ENCODE assay signal across 19 cellular contexts in genomic region chr5:157479166-157479565, GRCh38. TPM values are rescaled to one million over a fixed set of nuclear protein-coding genes. Genes with fewer than 3 reads are reported as not detected.
DNase-seq lines count a peak whose midpoint lies in the region; ATAC-seq, FAIRE-seq and TF ChIP-seq lines count a peak whose summit lies in the region.
"Had no signal": no experiment of that assay in that cellular context is flagged by ENCODE, and none has a peak within 500 bp of the region (broad histone marks: within the 10 kb centered on the region; RNA-seq: fewer than 3 reads in every experiment).

No MANE protein-coding gene starts in this region.

- H3K27ac ChIP-seq in H1 (ENCODE audit: low read depth, low read length) (no peak overlapping the region), muscle layer of colon (ENCODE audit: low read depth, low read length) (peak overlapping the region; percentile 75), gastrocnemius medialis (no peak overlapping the region)
- H3K27ac ChIP-seq: C4-2B, HL-60 had no signal

- no peaks in the 10 kb centered on the region for H3K79me2 ChIP-seq in H1 (ENCODE audit: control insufficient read depth in 1 of 2, insufficient read depth in 2 of 2, low read length in 2 of 2)

- H3K56ac ChIP-seq in H1 (replicated peaks; ENCODE audit: insufficient read length, low read depth, low read length), result no peak overlapping the region

- H3K4me1 ChIP-seq in H1 (replicated peaks in 1 of 4; ENCODE audit: control insufficient read depth in 3 of 4, insufficient read depth in 4 of 4, low read length in 3 of 4) (peaks cover 0 to 2% (median 0%) of the 10 kb centered on the region in 4 experiments; a peak in 3 of 7 replicates), muscle layer of colon (ENCODE audit: insufficient read depth, low read length) (peaks cover 57% of the 10 kb centered on the region), gastrocnemius medialis (peaks cover 0 to 2% of the 10 kb centered on the region in 2 donors)

- H2AK5ac ChIP-seq in H1 (ENCODE audit: low read depth, low read length), result no peak overlapping the region

- no peak overlapping the region for H4K8ac ChIP-seq in H1 (ENCODE audit: extremely low read depth, insufficient read depth, low read length)

- TF ChIP-seq CTCF in H1 (IDR thresholded peaks at IDR 0.05; ENCODE audit: control extremely low read depth in 1 of 3, insufficient read depth in 1 of 3, low read depth in 1 of 3, low read length in 3 of 3) (no peak), gastrocnemius medialis (IDR thresholded peaks at IDR 0.05 in 4 of 5, conservative IDR thresholded peaks at IDR 0.05 in 1 of 5) (no peak)

- H3K4me3 ChIP-seq in H1 (ENCODE audit: extremely low read depth in 1 of 4, insufficient read depth in 2 of 4, low read depth in 3 of 4, low read length in 4 of 4) (no peak overlapping the region), muscle layer of colon (ENCODE audit: low read depth in 1 of 2, low read length in 2 of 2) (no peak overlapping the region), gastrocnemius medialis (no peak overlapping the region)

- H2AFZ ChIP-seq in H1 (ENCODE audit: low read length), result no peak overlapping the region

- H3K36me3 ChIP-seq in H1 (ENCODE audit: control insufficient read depth in 2 of 4, insufficient read depth in 4 of 4, low read length in 3 of 4) (no peaks in the 10 kb centered on the region), muscle layer of colon (ENCODE audit: insufficient read depth, low read length) (peaks cover 22% of the 10 kb centered on the region), gastrocnemius medialis (peaks cover 0 to 4% of the 10 kb centered on the region in 2 donors)

- 0 out of 2 replicates have a peak overlapping the region, but pooled peaks have one; percentile 34 for H3K18ac ChIP-seq in H1 (ENCODE audit: extremely low read depth, low read length)

- H3K23me2 ChIP-seq in H1 (ENCODE audit: low read depth, low read length), result no peaks in the 10 kb centered on the region

- H3K14ac ChIP-seq in H1 (ENCODE audit: insufficient read length), result no peak overlapping the region

- no peak for TF ChIP-seq EP300 in H1 (IDR thresholded peaks at IDR 0.05; ENCODE audit: borderline replicate concordance in 1 of 2, low read depth in 2 of 2, low read length in 2 of 2)

- no peak overlapping the region for H2BK20ac ChIP-seq in H1 (ENCODE audit: low read length)

- intact Hi-C loops in gastrocnemius medialis (cut with DNase I; ENCODE audit: low total_unique reads), result loop anchor here (5.0 kb wide), 1 partner anchor 112 kb away; no protein-coding TSS in a partner anchor

- WGBS in H1 (ENCODE audit: extremely low coverage in 1 of 2, insufficient coverage in 1 of 2, insufficient read length in 1 of 2, insufficient replicate concordance in 2 of 2, low coverage in 1 of 2, low lambda C conversion rate in 2 of 2, missing lambda C conversion rate in 1 of 2), 2 experiments, result 87% methylated on average over 3 of the region's 4 CpGs; no CpG with 5 or more reads in 1 of the 2 experiments

- H2BK5ac ChIP-seq in H1 (ENCODE audit: low read depth, low read length), result no peak overlapping the region

- H3K27me3 ChIP-seq in H1 (replicated peaks in 1 of 4; ENCODE audit: control insufficient read depth in 3 of 4, extremely low read depth in 1 of 4, insufficient read depth in 3 of 4, low read length in 3 of 4), result no peaks in the 10 kb centered on the region
- H3K27me3 ChIP-seq in muscle layer of colon (ENCODE audit: control insufficient read depth in 1 of 2, insufficient read depth in 2 of 2, low read length in 2 of 2), result no peaks in the 10 kb centered on the region
- H3K27me3 ChIP-seq in gastrocnemius medialis, result no peaks in the 10 kb centered on the region

- no peak overlapping the region for H2BK15ac ChIP-seq in H1 (ENCODE audit: low read length)

- no peak overlapping the region for H4K91ac ChIP-seq in H1 (replicated peaks; ENCODE audit: insufficient read length, low read length)

- CTCF ChIA-PET in H1 (lab: Charles Lee; ENCODE audit: partially characterized antibody), result interaction anchor here (0.6 to 5.5 kb wide), 16 partner anchors 9 to 240 kb away, joined by 3 to 46 read pairs (median 8); a partner anchor contains a TSS

- H3K9ac ChIP-seq in H1 (replicated peaks in 1 of 4; ENCODE audit: extremely low read depth in 1 of 4, low read depth in 3 of 4, low read length in 3 of 4) (no peak overlapping the region), muscle layer of colon (ENCODE audit: low read length) (no peak overlapping the region)

- peaks cover 0 to 2% of the 10 kb centered on the region in 2 experiments for H4K20me1 ChIP-seq in H1 (replicated peaks in 1 of 2; ENCODE audit: control insufficient read depth in 1 of 2, insufficient read depth in 2 of 2, low read length in 2 of 2)

- no peaks in the 10 kb centered on the region for H3K79me1 ChIP-seq in H1 (ENCODE audit: low read depth, low read length)

- no peak overlapping the region for H2BK12ac ChIP-seq in H1 (ENCODE audit: low read depth, low read length)

- H2BK120ac ChIP-seq in H1 (replicated peaks; ENCODE audit: low read depth, low read length), result no peak overlapping the region

- POLR2A ChIA-PET in H1 (lab: Charles Lee; ENCODE audit: partially characterized antibody), result interaction anchor here (1.1 to 1.8 kb wide), 2 partner anchors 108 to 123 kb away, joined by 3 to 4 read pairs; no protein-coding TSS in a partner anchor

- in situ Hi-C loops in gastrocnemius medialis (cut with MboI; ENCODE audit: low sequenced_read_pairs in 4 of 4), result loop anchor here (5.0 to 10.0 kb wide), 5 partner anchors 47 to 224 kb away; no protein-coding TSS in a partner anchor

- H4K5ac ChIP-seq in H1 (ENCODE audit: insufficient read length, low read depth, low read length), result no peak overlapping the region

- TF ChIP-seq POLR2A in GM18505 (IDR thresholded peaks at IDR 0.05; ENCODE audit: borderline replicate concordance, extremely low read depth, insufficient read depth, insufficient read length) (peak; percentile 16), H1 (IDR thresholded peaks at IDR 0.05; ENCODE audit: control extremely low read depth in 1 of 2, low read depth in 2 of 2, low read length in 2 of 2) (no peak), gastrocnemius medialis (IDR thresholded peaks at IDR 0.05) (no peak)

- ATAC-seq in GM18505 (IDR thresholded peaks at IDR 0.05; ENCODE audit: unreplicated experiment) (no peak), SK-N-SH treated with all-trans-retinoic acid at 6 μM for 48 hours (no peak), gastrocnemius medialis (no peak)
- ATAC-seq: naive thymus-derived CD8-positive, alpha-beta T cell had no signal

- no peak overlapping the region; a peak in 1 of 4 replicates for H3K4me2 ChIP-seq in H1 (ENCODE audit: insufficient read depth in 1 of 2, low read depth in 2 of 2, low read length in 2 of 2)

- H3K23ac ChIP-seq in H1 (ENCODE audit: insufficient read length), result no peak overlapping the region

- peak; percentile 63 for DNase-seq in HT1080 (ENCODE audit: low read depth)
- DNase-seq in H1 (ENCODE audit: low read depth in 1 of 2, low spot score in 2 of 2), result no peak
- DNase-seq in HTR-8/SVneo (ENCODE audit: insufficient read length, low spot score), result no peak
- no peak for DNase-seq in GM03348 (ENCODE audit: low spot score)
- no peak for DNase-seq in gastrocnemius medialis
- DNase-seq: activated CD4-positive, alpha-beta T cell treated with anti-CD3 and anti-CD28 coated beads, Interleukin-2, amount 50 U/mL, for 4 hours; activated naive CD4-positive, alpha-beta T cell; effector CD4-positive, alpha-beta T cell; naive thymus-derived CD8-positive, alpha-beta T cell; NCI-H1694; NCI-H526; stimulated activated CD4-positive, alpha-beta T cell treated with anti-CD3 and anti-CD28 coated beads, Interleukin-2, amount 100 ng/mL, for 24 hours had no signal

- H3K9me3 ChIP-seq in H1 (ENCODE audit: insufficient read depth in 2 of 2, low read depth in 1 of 2, low read length in 1 of 2) (no peaks in the 10 kb centered on the region), muscle layer of colon (ENCODE audit: low read length) (no peaks in the 10 kb centered on the region), gastrocnemius medialis (no peaks in the 10 kb centered on the region)

- H3K4ac ChIP-seq in H1 (replicated peaks; ENCODE audit: insufficient read length, low read depth, low read length), result no peak overlapping the region

- TF ChIP-seq RAD21 in H1 (IDR thresholded peaks at IDR 0.05 in 1 of 2, conservative IDR thresholded peaks at IDR 0.05 in 1 of 2; ENCODE audit: low read depth in 2 of 2, low read length in 2 of 2), result no peak

- FAIRE-seq in H1 (lab: Jason Lieb, UNC) (no peak), HTR-8/SVneo (lab: Jason Lieb, UNC) (no peak)
- FAIRE-seq: GM12891, keratinocyte had no signal

TF ChIP-seq in H1, 55 proteins besides CTCF, POLR2A, EP300 and RAD21 (continues in another document):
- TF ChIP-seq ASH2L (IDR thresholded peaks at IDR 0.05; ENCODE audit: low read length), result no peak
- TF ChIP-seq POLR2AphosphoS5 (IDR thresholded peaks at IDR 0.05; ENCODE audit: low read depth, low read length), result no peak
- TF ChIP-seq SIX5 (IDR thresholded peaks at IDR 0.05; ENCODE audit: low read depth, low read length), result no peak
- no peak for TF ChIP-seq KDM1A (IDR thresholded peaks at IDR 0.05; ENCODE audit: borderline replicate concordance, low read length)
- no peak for TF ChIP-seq SP4 (IDR thresholded peaks at IDR 0.05; ENCODE audit: low read length)
- TF ChIP-seq CBX8 (IDR thresholded peaks at IDR 0.05; ENCODE audit: borderline replicate concordance, low read depth, low read length), result no peak

TF ChIP-seq in SK-N-SH treated with all-trans-retinoic acid at 6 μM for 48 hours, 23 proteins besides CTCF, POLR2A, EP300 and RAD21:
- no peak for TF ChIP-seq ZFP30 (CRISPR knock-in tag; IDR thresholded peaks at IDR 0.05)
- no peak for TF ChIP-seq BACH2 (CRISPR knock-in tag; IDR thresholded peaks at IDR 0.05; ENCODE audit: borderline replicate concordance)

RNA-seq across cellular contexts. Expression of gene NIPAL4, which starts 19.2 kb away (rescaled TPM):
- not detected in 2 replicates for total RNA-seq in HT1080 (2014; rRNA removed; shearing (Covaris generic))
- 0.06 TPM in 1 of 2 replicates, not detected in the other for polyA plus RNA-seq in HT1080 (2015; cell fraction: cytosol; rRNA removed)
- polyA plus RNA-seq in HT1080 (2015; cell fraction: nucleus; rRNA removed), result 0.07 TPM in 1 of 2 replicates, not detected in the other
- 0.20 and 0.25 TPM in 2 replicates for total RNA-seq in H1 (2021; fragmentation: NEBNext Ultra II Directional; extraction: Animal tissue kit (Norgen Biotek cat#: 25700))
- polyA plus RNA-seq in H1 (2011; rRNA removed), result 0.06 and 0.09 TPM in 2 replicates
- 0.05 TPM for polyA plus RNA-seq in H1 (2011; cell fraction: cytosol; rRNA removed)
- 0.43 TPM for polyA plus RNA-seq in H1 (2011; cell fraction: nucleus; rRNA removed)
- polyA plus RNA-seq in H1 (2012, experiment 1 of 2), result 0.17 to 0.26 TPM (median 0.21 TPM) in 4 replicates
- polyA plus RNA-seq in H1 (2012, experiment 2 of 2), result 0.12 TPM
- 0.16 TPM for polyA plus RNA-seq in H1 (2013, experiment 1 of 2)
- polyA plus RNA-seq in H1 (2013, experiment 2 of 2), result 0.31 TPM
- polyA minus RNA-seq in H1 (2011; rRNA and poly(A)+ RNA removed), result 0.28 and 0.34 TPM in 2 replicates
- polyA minus RNA-seq in H1 (2011; cell fraction: cytosol; rRNA and poly(A)+ RNA removed), result not detected
- polyA minus RNA-seq in H1 (2011; cell fraction: nucleus; rRNA and poly(A)+ RNA removed), result not detected
- 1 to 10 TPM in 1 of 4 donors, not detected in 3; 1.5 TPM for total RNA-seq in gastrocnemius medialis
- polyA plus RNA-seq: naive thymus-derived CD8-positive, alpha-beta T cell had no signal
